In the genomic region with DNA sequence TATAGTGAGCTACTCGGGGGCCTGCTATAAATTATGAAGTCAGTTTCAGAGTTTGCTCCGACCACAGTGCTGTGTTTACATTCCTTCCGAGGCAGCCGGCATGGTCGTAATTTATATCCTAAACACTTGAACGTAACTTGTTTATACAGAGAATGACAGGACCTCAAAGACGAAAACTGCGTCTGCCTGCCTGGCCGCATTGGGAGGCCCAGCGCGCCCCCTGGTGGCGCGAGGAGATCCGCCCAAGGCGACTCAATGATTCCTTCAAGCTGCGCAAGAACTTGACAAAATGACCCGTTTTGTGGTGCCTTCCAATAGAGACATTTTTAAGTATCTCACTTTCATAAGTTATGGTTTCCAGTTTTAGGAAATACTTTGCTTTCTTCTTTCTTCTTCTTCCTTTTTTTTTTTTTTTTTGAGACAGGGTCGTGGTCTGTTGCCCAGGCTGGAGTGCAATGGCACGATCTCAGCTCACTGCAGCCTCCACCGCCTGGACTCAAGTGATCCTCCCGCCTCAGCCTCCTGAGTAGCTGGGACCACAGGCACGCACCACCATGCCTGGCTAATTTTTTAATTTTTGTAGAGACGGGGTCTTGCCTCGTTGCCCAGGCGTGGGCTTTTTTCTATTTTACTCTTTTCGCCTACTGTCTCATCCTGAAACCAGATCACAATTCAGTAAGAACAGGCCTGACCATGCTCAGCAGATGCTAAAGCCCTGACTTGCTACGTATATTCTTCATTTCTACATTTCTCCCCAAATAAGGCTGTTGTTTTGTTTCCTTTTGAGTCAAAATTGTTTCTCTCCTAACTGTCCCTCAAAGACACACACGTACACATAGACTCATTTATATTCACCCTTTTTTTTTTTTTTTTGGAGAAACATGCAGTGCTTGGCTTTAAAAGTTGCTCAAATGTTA, we compare ENCODE assay signal across 8 cellular contexts. TPM values are rescaled to one million over a fixed set of nuclear protein-coding genes. Genes with fewer than 3 reads are reported as not detected.
DNase-seq lines count a peak whose midpoint lies in the region; ATAC-seq and TF ChIP-seq lines count a peak whose summit lies in the region.

No MANE protein-coding gene starts in this region.

- ATAC-seq in HG03442 (IDR thresholded peaks at IDR 0.05; ENCODE audit: unreplicated experiment) (peak; percentile 64), GM18498 (IDR thresholded peaks at IDR 0.05; ENCODE audit: unreplicated experiment) (no peak)
- ATAC-seq in stimulated activated naive CD8-positive, alpha-beta T cell treated with anti-CD3 and anti-CD28 coated beads, Interleukin-15, amount 100 ng/mL, for 72 hours, result peak; percentile 70

- peak; percentile 78 for TF ChIP-seq RAD21 in neural cell (conservative IDR thresholded peaks at IDR 0.05)

- H3K4me1 ChIP-seq in OCI-LY3 (ENCODE audit: low read length), result peaks cover 10% of the 10 kb centered on the region
- peaks cover 3 to 42% (median 16%) of the 10 kb centered on the region in 3 donors for H3K4me1 ChIP-seq in esophagus squamous epithelium

- no peaks in the 10 kb centered on the region for H3F3A ChIP-seq in neural cell (ENCODE audit: insufficient read depth, low read length, poor library complexity, severe bottlenecking)

- H4K20me1 ChIP-seq in OCI-LY3 (ENCODE audit: insufficient read depth, low read length), result no peaks in the 10 kb centered on the region
- H4K20me1 ChIP-seq in neural cell (ENCODE audit: insufficient read depth), result no peaks in the 10 kb centered on the region

- peak overlapping the region; percentile 77 for H2AFZ ChIP-seq in OCI-LY3 (ENCODE audit: low read depth, low read length)
- H2AFZ ChIP-seq in neural cell (ENCODE audit: low read depth, low read length), result no peak overlapping the region

- H3K79me2 ChIP-seq in OCI-LY3 (ENCODE audit: low read length) (no peaks in the 10 kb centered on the region), neural cell (replicated peaks; ENCODE audit: insufficient read depth, low read length) (no peaks in the 10 kb centered on the region)

- TF ChIP-seq POLR2A in esophagus squamous epithelium (IDR thresholded peaks at IDR 0.05), result no peak

- H3K9ac ChIP-seq in OCI-LY3 (ENCODE audit: low read length) (no peak overlapping the region), neural cell (ENCODE audit: low read length) (no peak overlapping the region)

- TF ChIP-seq CTCF in GM12872 (IDR thresholded peaks at IDR 0.05; ENCODE audit: insufficient read depth, low read depth, low read length), result peak; percentile 96
- TF ChIP-seq CTCF in OCI-LY3 (IDR thresholded peaks at IDR 0.05; ENCODE audit: low read depth, low read length), result peak; percentile 84
- peak; percentile 80 to 91 (median 90) for TF ChIP-seq CTCF in esophagus squamous epithelium (IDR thresholded peaks at IDR 0.05)
- peak; percentile 83 for TF ChIP-seq CTCF in neural cell (IDR thresholded peaks at IDR 0.05; ENCODE audit: poor library complexity, severe bottlenecking)

- TF ChIP-seq EP300 in neural cell (conservative IDR thresholded peaks at IDR 0.05; ENCODE audit: poor library complexity, severe bottlenecking), result no peak

- peak; percentile 69 for DNase-seq in activated T-cell treated with anti-CD3 and anti-CD28 coated beads for 48 hours (ENCODE audit: low read depth)
- no peak for DNase-seq in esophagus squamous epithelium (lab: John Stamatoyannopoulos, UW)
- peak; percentile 67 to 78 for DNase-seq in stimulated activated naive CD8-positive, alpha-beta T cell treated with anti-CD3 and anti-CD28 coated beads, Interleukin-15, amount 100 ng/mL, for 72 hours

- H3K4me3 ChIP-seq in OCI-LY3 (ENCODE audit: low read length) (peak overlapping the region; percentile 61), esophagus squamous epithelium (no peak overlapping the region), neural cell (ENCODE audit: low read length) (no peak overlapping the region)

- H3K4me3 Mint-ChIP-seq in stimulated activated naive CD8-positive, alpha-beta T cell treated with anti-CD3 and anti-CD28 coated beads, Interleukin-15, amount 100 ng/mL, for 72 hours, result no peak overlapping the region

- H3K27me3 Mint-ChIP-seq in stimulated activated naive CD8-positive, alpha-beta T cell treated with anti-CD3 and anti-CD28 coated beads, Interleukin-15, amount 100 ng/mL, for 72 hours, result peaks cover 68% of the 10 kb centered on the region

- H3K27me3 ChIP-seq in OCI-LY3 (ENCODE audit: low read depth, low read length) (no peaks in the 10 kb centered on the region; the same call in none of the 2 replicates), esophagus squamous epithelium (peaks cover 9 to 99% (median 10%) of the 10 kb centered on the region in 4 donors), neural cell (ENCODE audit: insufficient read depth, low read depth, low read length) (peaks cover 75% of the 10 kb centered on the region)

- no peak overlapping the region for H3K27ac Mint-ChIP-seq in stimulated activated naive CD8-positive, alpha-beta T cell treated with anti-CD3 and anti-CD28 coated beads, Interleukin-15, amount 100 ng/mL, for 72 hours

- intact Hi-C loops in esophagus squamous epithelium (cut with DNase I), result no loop called here

- H3K9me3 Mint-ChIP-seq in stimulated activated naive CD8-positive, alpha-beta T cell treated with anti-CD3 and anti-CD28 coated beads, Interleukin-15, amount 100 ng/mL, for 72 hours, result no peaks in the 10 kb centered on the region

- H3K4me1 Mint-ChIP-seq in stimulated activated naive CD8-positive, alpha-beta T cell treated with anti-CD3 and anti-CD28 coated beads, Interleukin-15, amount 100 ng/mL, for 72 hours, result peaks cover 4% of the 10 kb centered on the region

- H3K9me2 ChIP-seq in neural cell (ENCODE audit: insufficient read depth, low read length), result no peaks in the 10 kb centered on the region

- WGBS in esophagus squamous epithelium, 2 donors, result 23 to 26% methylated on average over 28 of the region's 28 CpGs

- H3K9me3 ChIP-seq in OCI-LY3 (ENCODE audit: insufficient read depth, low read length), result no peaks in the 10 kb centered on the region
- no peaks in the 10 kb centered on the region for H3K9me3 ChIP-seq in esophagus squamous epithelium
- no peaks in the 10 kb centered on the region for H3K9me3 ChIP-seq in neural cell (ENCODE audit: low read length)

- H3K36me3 ChIP-seq in OCI-LY3 (replicated peaks; ENCODE audit: low read depth, low read length) (no peaks in the 10 kb centered on the region), esophagus squamous epithelium (no peaks in the 10 kb centered on the region), neural cell (ENCODE audit: insufficient read depth, low read length) (no peaks in the 10 kb centered on the region)

- H3K4me2 ChIP-seq in OCI-LY3 (ENCODE audit: low read length) (peak overlapping the region; percentile 76), neural cell (ENCODE audit: low read length) (no peak overlapping the region)

- H3K27ac ChIP-seq in OCI-LY3 (ENCODE audit: low read length) (no peak overlapping the region; the same call in 1 of the 2 replicates), esophagus squamous epithelium (peak overlapping the region in 2 of 4 donors; percentile 87 to 90), neural cell (ENCODE audit: low read length) (no peak overlapping the region)

TF ChIP-seq in neural cell, 6 proteins besides CTCF, POLR2A, EP300 and RAD21:
- no peak for TF ChIP-seq EZH2 (IDR thresholded peaks at IDR 0.05; ENCODE audit: borderline replicate concordance, insufficient read depth, low read length, poor library complexity, severe bottlenecking)
- TF ChIP-seq SMC3 (conservative IDR thresholded peaks at IDR 0.05; ENCODE audit: poor library complexity), result peak; percentile 86
- TF ChIP-seq TAF1 (IDR thresholded peaks at IDR 0.05; ENCODE audit: low read depth), result no peak
- TF ChIP-seq, protein P1, sequence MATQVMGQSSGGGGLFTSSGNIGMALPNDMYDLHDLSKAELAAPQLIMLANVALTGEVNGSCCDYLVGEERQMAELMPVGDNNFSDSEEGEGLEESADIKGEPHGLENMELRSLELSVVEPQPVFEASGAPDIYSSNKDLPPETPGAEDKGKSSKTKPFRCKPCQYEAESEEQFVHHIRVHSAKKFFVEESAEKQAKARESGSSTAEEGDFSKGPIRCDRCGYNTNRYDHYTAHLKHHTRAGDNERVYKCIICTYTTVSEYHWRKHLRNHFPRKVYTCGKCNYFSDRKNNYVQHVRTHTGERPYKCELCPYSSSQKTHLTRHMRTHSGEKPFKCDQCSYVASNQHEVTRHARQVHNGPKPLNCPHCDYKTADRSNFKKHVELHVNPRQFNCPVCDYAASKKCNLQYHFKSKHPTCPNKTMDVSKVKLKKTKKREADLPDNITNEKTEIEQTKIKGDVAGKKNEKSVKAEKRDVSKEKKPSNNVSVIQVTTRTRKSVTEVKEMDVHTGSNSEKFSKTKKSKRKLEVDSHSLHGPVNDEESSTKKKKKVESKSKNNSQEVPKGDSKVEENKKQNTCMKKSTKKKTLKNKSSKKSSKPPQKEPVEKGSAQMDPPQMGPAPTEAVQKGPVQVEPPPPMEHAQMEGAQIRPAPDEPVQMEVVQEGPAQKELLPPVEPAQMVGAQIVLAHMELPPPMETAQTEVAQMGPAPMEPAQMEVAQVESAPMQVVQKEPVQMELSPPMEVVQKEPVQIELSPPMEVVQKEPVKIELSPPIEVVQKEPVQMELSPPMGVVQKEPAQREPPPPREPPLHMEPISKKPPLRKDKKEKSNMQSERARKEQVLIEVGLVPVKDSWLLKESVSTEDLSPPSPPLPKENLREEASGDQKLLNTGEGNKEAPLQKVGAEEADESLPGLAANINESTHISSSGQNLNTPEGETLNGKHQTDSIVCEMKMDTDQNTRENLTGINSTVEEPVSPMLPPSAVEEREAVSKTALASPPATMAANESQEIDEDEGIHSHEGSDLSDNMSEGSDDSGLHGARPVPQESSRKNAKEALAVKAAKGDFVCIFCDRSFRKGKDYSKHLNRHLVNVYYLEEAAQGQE (IDR thresholded peaks at IDR 0.05; ENCODE audit: borderline replicate concordance), result no peak
- TF ChIP-seq POLR2AphosphoS5 (IDR thresholded peaks at IDR 0.05), result peak; percentile 24
TF ChIP-seq in neural cell: peak in this region for 2.

RNA-seq across cellular contexts. Expression of a gene that starts 7.8 kb away (rescaled TPM):
- 10 to 100 TPM in 1 of 4 donors, 1 to 10 TPM in 2, under 1 TPM in 1; 0.34 to 12.4 (median 4.0) TPM for total RNA-seq in esophagus squamous epithelium
- not detected in 2 replicates for polyA plus RNA-seq in neural cell
- polyA minus RNA-seq in neural cell, result not detected in 2 replicates
